Comparison of ENCODE assay signal across 15 cellular contexts in genomic region chr22:29146771-29147170, GRCh38. TPM values are rescaled to one million over a fixed set of nuclear protein-coding genes. Genes with fewer than 3 reads are reported as not detected.
DNase-seq lines count a peak whose midpoint lies in the region; TF ChIP-seq lines count a peak whose summit lies in the region.
"Had no signal": no experiment of that assay in that cellular context is flagged by ENCODE, and none has a peak within 500 bp of the region (broad histone marks: within the 10 kb centered on the region; RNA-seq: fewer than 3 reads in every experiment).

No MANE protein-coding gene starts in this region.

- TF ChIP-seq POLR2A in sigmoid colon (IDR thresholded peaks at IDR 0.05): no peak

- H3K9me3 ChIP-seq in sigmoid colon: no peaks in the 10 kb centered on the region
- no peaks in the 10 kb centered on the region for H3K9me3 ChIP-seq in CD8-positive, alpha-beta memory T cell (ENCODE audit: low read length)
- H3K9me3 ChIP-seq: Caco-2, MG63 had no signal

- DNase-seq in activated T-cell treated with anti-CD3 and anti-CD28 coated beads, Interleukin-2, amount 50 U/mL, for 24 hours: peak; percentile 15
- no peak for DNase-seq in activated T-cell treated with anti-CD3 and anti-CD28 coated beads for 4 hours
- DNase-seq in iPS-NIHi7 (ENCODE audit: extremely low spot score): peak; percentile 7
- DNase-seq in sigmoid colon: peak; percentile 41
- DNase-seq in SW480 (ENCODE audit: low spot score): no peak
- no peak for DNase-seq in CD8-positive, alpha-beta memory T cell
- DNase-seq in AML-193 (lab: John Stamatoyannopoulos, UW): no peak
- no peak for DNase-seq in NCI-H1417 (lab: John Stamatoyannopoulos, UW)
- DNase-seq: 8988T, HCEC 1CT, MG63, NCI-H1105, NCI-H187, PC-9 had no signal

- H3K36me3 ChIP-seq in sigmoid colon: peaks cover 0 to 9% (median 0%) of the 10 kb centered on the region in 4 donors
- H3K36me3 ChIP-seq in CD8-positive, alpha-beta memory T cell (ENCODE audit: insufficient read depth, low read length): no peaks in the 10 kb centered on the region
- H3K36me3 ChIP-seq: MG63 had no signal

- peak overlapping the region in 1 of 4 donors; percentile 18 for H3K27ac ChIP-seq in sigmoid colon
- no peak overlapping the region for H3K27ac ChIP-seq in CD8-positive, alpha-beta memory T cell (ENCODE audit: low read depth, low read length)
- H3K27ac ChIP-seq: PC-9 had no signal

- no peaks in the 10 kb centered on the region for H3K27me3 ChIP-seq in sigmoid colon
- no peaks in the 10 kb centered on the region for H3K27me3 ChIP-seq in CD8-positive, alpha-beta memory T cell (ENCODE audit: insufficient read depth, low read length, poor library complexity, severe bottlenecking)
- H3K27me3 ChIP-seq: MG63 had no signal

- no peak for TF ChIP-seq EP300 in sigmoid colon (IDR thresholded peaks at IDR 0.05)

- whole genome bisulfite sequencing in sigmoid colon, 2 donors: 89 to 95% methylated on average over 9 of the region's 9 CpGs

- H3K4me1 Mint-ChIP-seq in activated T-cell treated with anti-CD3 and anti-CD28 coated beads, Interleukin-2, amount 50 U/mL, for 24 hours (ENCODE audit: low read depth): no peaks in the 10 kb centered on the region
- H3K4me1 Mint-ChIP-seq in CD8-positive, alpha-beta memory T cell: no peaks in the 10 kb centered on the region

- H3K9me3 Mint-ChIP-seq in activated T-cell treated with anti-CD3 and anti-CD28 coated beads, Interleukin-2, amount 50 U/mL, for 24 hours: no peaks in the 10 kb centered on the region
- no peaks in the 10 kb centered on the region for H3K9me3 Mint-ChIP-seq in CD8-positive, alpha-beta memory T cell

- CTCF ChIA-PET in CD8-positive, alpha-beta memory T cell (lab: Charles Lee): no interaction called here

- no peak overlapping the region for H3K4me3 Mint-ChIP-seq in activated T-cell treated with anti-CD3 and anti-CD28 coated beads, Interleukin-2, amount 50 U/mL, for 24 hours
- H3K4me3 Mint-ChIP-seq in CD8-positive, alpha-beta memory T cell: no peak overlapping the region

- intact Hi-C loops in sigmoid colon (cut with DNase I): no loop called here

- no peak for TF ChIP-seq CTCF in sigmoid colon (IDR thresholded peaks at IDR 0.05)

- H3K4me3 ChIP-seq in sigmoid colon: no peak overlapping the region
- no peak overlapping the region for H3K4me3 ChIP-seq in CD8-positive, alpha-beta memory T cell (ENCODE audit: low read length)
- H3K4me3 ChIP-seq: MG63, PC-9 had no signal

- H3K4me1 ChIP-seq in sigmoid colon: peaks cover 0 to 1% (median 1%) of the 10 kb centered on the region in 4 donors
- H3K4me1 ChIP-seq in CD8-positive, alpha-beta memory T cell (ENCODE audit: insufficient read depth, low read length): no peaks in the 10 kb centered on the region
- H3K4me1 ChIP-seq: Caco-2 had no signal

- POLR2A ChIA-PET in CD8-positive, alpha-beta memory T cell (lab: Charles Lee): no interaction called here

- peaks cover 3% of the 10 kb centered on the region for H3K27me3 Mint-ChIP-seq in activated T-cell treated with anti-CD3 and anti-CD28 coated beads, Interleukin-2, amount 50 U/mL, for 24 hours
- H3K27me3 Mint-ChIP-seq in CD8-positive, alpha-beta memory T cell: peaks cover 7 to 8% of the 10 kb centered on the region in 2 donors

- H3K27ac Mint-ChIP-seq in activated T-cell treated with anti-CD3 and anti-CD28 coated beads, Interleukin-2, amount 50 U/mL, for 24 hours: no peak overlapping the region
- H3K27ac Mint-ChIP-seq in CD8-positive, alpha-beta memory T cell: no peak overlapping the region

- no peaks in the 10 kb centered on the region for H3K36me3 Mint-ChIP-seq in activated T-cell treated with anti-CD3 and anti-CD28 coated beads, Interleukin-2, amount 50 U/mL, for 24 hours (ENCODE audit: low read depth)
- H3K36me3 Mint-ChIP-seq in CD8-positive, alpha-beta memory T cell: no peaks in the 10 kb centered on the region

RNA-seq across cellular contexts. Expression of gene EMID1, which starts 58.9 kb away (rescaled TPM):
- total RNA-seq in sigmoid colon: 1 to 10 TPM in 2 of 4 donors, under 1 TPM in 2; 0.27 to 4.7 (median 1.2) TPM
- 1 to 10 TPM; 3.2 to 5.9 (median 3.6) TPM for polyA plus RNA-seq in sigmoid colon
- total RNA-seq in CD8-positive, alpha-beta memory T cell: not detected
- 0.31 TPM for polyA plus RNA-seq in CD8-positive, alpha-beta memory T cell

Comparison
In these comparisons a context has a peak if more than half of its experiments do, and no peak if none do; other contexts are left out.
1. DNase-seq: peak in activated T-cell treated with anti-CD3 and anti-CD28 coated beads, Interleukin-2, amount 50 U/mL, for 24 hours (single experiment), iPS-NIHi7 (single experiment) and sigmoid colon (single experiment); none in activated T-cell treated with anti-CD3 and anti-CD28 coated beads for 4 hours (single experiment), SW480 (single experiment), CD8-positive, alpha-beta memory T cell (0 of 5), AML-193 (0 of 2) and NCI-H1417 (0 of 3).